ENCODE assay signal across 1 cellular context in the genomic region with DNA sequence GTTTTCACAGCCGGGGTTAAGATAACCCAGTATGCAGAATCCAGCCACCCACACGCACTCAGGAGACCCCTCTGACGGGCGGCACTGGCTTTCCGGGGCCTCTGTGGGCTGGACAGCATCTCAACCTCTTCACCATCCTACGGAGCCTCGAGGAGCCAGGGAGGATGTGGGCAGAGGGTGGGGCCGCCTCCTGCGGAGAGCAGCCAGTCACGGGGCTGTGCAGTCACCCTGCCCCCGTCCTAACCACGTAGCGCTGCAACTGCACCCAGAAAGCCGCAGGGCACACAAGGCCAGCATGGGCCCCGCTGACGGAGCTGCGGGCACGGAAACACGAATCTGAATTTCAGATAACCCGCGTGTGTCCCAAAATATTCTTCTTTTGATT.
A peak's percentile ranks its signal among the peaks of the same experiment; 100 is the strongest.
TF ChIP-seq lines count a peak whose summit lies in the region.

No MANE protein-coding gene starts in this region.

TF ChIP-seq in K562, 482 proteins besides CTCF, POLR2A, EP300 and RAD21 (continued from another document and continues in another):
- TF ChIP-seq, protein P1, sequence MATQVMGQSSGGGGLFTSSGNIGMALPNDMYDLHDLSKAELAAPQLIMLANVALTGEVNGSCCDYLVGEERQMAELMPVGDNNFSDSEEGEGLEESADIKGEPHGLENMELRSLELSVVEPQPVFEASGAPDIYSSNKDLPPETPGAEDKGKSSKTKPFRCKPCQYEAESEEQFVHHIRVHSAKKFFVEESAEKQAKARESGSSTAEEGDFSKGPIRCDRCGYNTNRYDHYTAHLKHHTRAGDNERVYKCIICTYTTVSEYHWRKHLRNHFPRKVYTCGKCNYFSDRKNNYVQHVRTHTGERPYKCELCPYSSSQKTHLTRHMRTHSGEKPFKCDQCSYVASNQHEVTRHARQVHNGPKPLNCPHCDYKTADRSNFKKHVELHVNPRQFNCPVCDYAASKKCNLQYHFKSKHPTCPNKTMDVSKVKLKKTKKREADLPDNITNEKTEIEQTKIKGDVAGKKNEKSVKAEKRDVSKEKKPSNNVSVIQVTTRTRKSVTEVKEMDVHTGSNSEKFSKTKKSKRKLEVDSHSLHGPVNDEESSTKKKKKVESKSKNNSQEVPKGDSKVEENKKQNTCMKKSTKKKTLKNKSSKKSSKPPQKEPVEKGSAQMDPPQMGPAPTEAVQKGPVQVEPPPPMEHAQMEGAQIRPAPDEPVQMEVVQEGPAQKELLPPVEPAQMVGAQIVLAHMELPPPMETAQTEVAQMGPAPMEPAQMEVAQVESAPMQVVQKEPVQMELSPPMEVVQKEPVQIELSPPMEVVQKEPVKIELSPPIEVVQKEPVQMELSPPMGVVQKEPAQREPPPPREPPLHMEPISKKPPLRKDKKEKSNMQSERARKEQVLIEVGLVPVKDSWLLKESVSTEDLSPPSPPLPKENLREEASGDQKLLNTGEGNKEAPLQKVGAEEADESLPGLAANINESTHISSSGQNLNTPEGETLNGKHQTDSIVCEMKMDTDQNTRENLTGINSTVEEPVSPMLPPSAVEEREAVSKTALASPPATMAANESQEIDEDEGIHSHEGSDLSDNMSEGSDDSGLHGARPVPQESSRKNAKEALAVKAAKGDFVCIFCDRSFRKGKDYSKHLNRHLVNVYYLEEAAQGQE (CRISPR knock-in tag; IDR thresholded peaks at IDR 0.05; ENCODE audit: low read depth), result peak; percentile 58; the same call in 1 of the 2 replicates
- TF ChIP-seq, protein P2, sequence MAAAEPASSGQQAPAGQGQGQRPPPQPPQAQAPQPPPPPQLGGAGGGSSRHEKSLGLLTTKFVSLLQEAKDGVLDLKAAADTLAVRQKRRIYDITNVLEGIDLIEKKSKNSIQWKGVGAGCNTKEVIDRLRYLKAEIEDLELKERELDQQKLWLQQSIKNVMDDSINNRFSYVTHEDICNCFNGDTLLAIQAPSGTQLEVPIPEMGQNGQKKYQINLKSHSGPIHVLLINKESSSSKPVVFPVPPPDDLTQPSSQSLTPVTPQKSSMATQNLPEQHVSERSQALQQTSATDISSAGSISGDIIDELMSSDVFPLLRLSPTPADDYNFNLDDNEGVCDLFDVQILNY (CRISPR knock-in tag; IDR thresholded peaks at IDR 0.05), result no peak
- 0 out of 2 replicates have a peak, but pooled peaks have one; percentile 28 for TF ChIP-seq ZNF584 (CRISPR knock-in tag; IDR thresholded peaks at IDR 0.05; ENCODE audit: low read depth)
- TF ChIP-seq, protein P3, sequence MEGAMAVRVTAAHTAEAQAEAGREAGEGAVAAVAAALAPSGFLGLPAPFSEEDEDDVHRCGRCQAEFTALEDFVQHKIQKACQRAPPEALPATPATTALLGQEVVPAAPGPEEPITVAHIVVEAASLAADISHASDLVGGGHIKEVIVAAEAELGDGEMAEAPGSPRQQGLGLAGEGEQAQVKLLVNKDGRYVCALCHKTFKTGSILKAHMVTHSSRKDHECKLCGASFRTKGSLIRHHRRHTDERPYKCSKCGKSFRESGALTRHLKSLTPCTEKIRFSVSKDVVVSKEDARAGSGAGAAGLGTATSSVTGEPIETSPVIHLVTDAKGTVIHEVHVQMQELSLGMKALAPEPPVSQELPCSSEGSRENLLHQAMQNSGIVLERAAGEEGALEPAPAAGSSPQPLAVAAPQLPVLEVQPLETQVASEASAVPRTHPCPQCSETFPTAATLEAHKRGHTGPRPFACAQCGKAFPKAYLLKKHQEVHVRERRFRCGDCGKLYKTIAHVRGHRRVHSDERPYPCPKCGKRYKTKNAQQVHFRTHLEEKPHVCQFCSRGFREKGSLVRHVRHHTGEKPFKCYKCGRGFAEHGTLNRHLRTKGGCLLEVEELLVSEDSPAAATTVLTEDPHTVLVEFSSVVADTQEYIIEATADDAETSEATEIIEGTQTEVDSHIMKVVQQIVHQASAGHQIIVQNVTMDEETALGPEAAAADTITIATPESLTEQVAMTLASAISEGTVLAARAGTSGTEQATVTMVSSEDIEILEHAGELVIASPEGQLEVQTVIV (CRISPR knock-in tag; IDR thresholded peaks at IDR 0.05; ENCODE audit: borderline replicate concordance), result no peak
- no peak for TF ChIP-seq ZNF23 (CRISPR knock-in tag; IDR thresholded peaks at IDR 0.05)
- TF ChIP-seq DIDO1 (tag; IDR thresholded peaks at IDR 0.05; ENCODE audit: low read depth), result no peak
- TF ChIP-seq CEBPB (tag; IDR thresholded peaks at IDR 0.05), result no peak
- TF ChIP-seq, protein P4, sequence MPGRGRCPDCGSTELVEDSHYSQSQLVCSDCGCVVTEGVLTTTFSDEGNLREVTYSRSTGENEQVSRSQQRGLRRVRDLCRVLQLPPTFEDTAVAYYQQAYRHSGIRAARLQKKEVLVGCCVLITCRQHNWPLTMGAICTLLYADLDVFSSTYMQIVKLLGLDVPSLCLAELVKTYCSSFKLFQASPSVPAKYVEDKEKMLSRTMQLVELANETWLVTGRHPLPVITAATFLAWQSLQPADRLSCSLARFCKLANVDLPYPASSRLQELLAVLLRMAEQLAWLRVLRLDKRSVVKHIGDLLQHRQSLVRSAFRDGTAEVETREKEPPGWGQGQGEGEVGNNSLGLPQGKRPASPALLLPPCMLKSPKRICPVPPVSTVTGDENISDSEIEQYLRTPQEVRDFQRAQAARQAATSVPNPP (IDR thresholded peaks at IDR 0.05; ENCODE audit: borderline replicate concordance, insufficient read depth, insufficient read length), result no peak
- TF ChIP-seq CXXC5 (CRISPR knock-in tag; IDR thresholded peaks at IDR 0.05), result peak; percentile 57
- TF ChIP-seq, protein P5, sequence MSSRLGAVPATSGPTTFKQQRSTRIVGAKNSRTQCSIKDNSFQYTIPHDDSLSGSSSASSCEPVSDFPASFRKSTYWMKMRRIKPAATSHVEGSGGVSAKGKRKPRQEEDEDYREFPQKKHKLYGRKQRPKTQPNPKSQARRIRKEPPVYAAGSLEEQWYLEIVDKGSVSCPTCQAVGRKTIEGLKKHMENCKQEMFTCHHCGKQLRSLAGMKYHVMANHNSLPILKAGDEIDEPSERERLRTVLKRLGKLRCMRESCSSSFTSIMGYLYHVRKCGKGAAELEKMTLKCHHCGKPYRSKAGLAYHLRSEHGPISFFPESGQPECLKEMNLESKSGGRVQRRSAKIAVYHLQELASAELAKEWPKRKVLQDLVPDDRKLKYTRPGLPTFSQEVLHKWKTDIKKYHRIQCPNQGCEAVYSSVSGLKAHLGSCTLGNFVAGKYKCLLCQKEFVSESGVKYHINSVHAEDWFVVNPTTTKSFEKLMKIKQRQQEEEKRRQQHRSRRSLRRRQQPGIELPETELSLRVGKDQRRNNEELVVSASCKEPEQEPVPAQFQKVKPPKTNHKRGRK (tag; IDR thresholded peaks at IDR 0.05), result no peak
- TF ChIP-seq, protein P6, sequence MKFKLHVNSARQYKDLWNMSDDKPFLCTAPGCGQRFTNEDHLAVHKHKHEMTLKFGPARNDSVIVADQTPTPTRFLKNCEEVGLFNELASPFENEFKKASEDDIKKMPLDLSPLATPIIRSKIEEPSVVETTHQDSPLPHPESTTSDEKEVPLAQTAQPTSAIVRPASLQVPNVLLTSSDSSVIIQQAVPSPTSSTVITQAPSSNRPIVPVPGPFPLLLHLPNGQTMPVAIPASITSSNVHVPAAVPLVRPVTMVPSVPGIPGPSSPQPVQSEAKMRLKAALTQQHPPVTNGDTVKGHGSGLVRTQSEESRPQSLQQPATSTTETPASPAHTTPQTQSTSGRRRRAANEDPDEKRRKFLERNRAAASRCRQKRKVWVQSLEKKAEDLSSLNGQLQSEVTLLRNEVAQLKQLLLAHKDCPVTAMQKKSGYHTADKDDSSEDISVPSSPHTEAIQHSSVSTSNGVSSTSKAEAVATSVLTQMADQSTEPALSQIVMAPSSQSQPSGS (CRISPR knock-in tag; IDR thresholded peaks at IDR 0.05), result no peak
- TF ChIP-seq, protein P7, sequence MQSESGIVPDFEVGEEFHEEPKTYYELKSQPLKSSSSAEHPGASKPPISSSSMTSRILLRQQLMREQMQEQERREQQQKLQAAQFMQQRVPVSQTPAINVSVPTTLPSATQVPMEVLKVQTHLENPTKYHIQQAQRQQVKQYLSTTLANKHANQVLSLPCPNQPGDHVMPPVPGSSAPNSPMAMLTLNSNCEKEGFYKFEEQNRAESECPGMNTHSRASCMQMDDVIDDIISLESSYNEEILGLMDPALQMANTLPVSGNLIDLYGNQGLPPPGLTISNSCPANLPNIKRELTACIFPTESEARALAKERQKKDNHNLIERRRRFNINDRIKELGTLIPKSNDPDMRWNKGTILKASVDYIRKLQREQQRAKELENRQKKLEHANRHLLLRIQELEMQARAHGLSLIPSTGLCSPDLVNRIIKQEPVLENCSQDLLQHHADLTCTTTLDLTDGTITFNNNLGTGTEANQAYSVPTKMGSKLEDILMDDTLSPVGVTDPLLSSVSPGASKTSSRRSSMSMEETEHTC (IDR thresholded peaks at IDR 0.05), result peak; percentile 48; the same call in 1 of the 2 replicates
- TF ChIP-seq, protein P8, sequence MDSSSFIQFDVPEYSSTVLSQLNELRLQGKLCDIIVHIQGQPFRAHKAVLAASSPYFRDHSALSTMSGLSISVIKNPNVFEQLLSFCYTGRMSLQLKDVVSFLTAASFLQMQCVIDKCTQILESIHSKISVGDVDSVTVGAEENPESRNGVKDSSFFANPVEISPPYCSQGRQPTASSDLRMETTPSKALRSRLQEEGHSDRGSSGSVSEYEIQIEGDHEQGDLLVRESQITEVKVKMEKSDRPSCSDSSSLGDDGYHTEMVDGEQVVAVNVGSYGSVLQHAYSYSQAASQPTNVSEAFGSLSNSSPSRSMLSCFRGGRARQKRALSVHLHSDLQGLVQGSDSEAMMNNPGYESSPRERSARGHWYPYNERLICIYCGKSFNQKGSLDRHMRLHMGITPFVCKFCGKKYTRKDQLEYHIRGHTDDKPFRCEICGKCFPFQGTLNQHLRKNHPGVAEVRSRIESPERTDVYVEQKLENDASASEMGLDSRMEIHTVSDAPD (CRISPR knock-in tag; IDR thresholded peaks at IDR 0.05), result no peak
- TF ChIP-seq ZBTB8A (IDR thresholded peaks at IDR 0.05; ENCODE audit: partially characterized antibody), result no peak
- no peak for TF ChIP-seq NR1H2 (CRISPR knock-in tag; IDR thresholded peaks at IDR 0.05)
- TF ChIP-seq, protein P9, sequence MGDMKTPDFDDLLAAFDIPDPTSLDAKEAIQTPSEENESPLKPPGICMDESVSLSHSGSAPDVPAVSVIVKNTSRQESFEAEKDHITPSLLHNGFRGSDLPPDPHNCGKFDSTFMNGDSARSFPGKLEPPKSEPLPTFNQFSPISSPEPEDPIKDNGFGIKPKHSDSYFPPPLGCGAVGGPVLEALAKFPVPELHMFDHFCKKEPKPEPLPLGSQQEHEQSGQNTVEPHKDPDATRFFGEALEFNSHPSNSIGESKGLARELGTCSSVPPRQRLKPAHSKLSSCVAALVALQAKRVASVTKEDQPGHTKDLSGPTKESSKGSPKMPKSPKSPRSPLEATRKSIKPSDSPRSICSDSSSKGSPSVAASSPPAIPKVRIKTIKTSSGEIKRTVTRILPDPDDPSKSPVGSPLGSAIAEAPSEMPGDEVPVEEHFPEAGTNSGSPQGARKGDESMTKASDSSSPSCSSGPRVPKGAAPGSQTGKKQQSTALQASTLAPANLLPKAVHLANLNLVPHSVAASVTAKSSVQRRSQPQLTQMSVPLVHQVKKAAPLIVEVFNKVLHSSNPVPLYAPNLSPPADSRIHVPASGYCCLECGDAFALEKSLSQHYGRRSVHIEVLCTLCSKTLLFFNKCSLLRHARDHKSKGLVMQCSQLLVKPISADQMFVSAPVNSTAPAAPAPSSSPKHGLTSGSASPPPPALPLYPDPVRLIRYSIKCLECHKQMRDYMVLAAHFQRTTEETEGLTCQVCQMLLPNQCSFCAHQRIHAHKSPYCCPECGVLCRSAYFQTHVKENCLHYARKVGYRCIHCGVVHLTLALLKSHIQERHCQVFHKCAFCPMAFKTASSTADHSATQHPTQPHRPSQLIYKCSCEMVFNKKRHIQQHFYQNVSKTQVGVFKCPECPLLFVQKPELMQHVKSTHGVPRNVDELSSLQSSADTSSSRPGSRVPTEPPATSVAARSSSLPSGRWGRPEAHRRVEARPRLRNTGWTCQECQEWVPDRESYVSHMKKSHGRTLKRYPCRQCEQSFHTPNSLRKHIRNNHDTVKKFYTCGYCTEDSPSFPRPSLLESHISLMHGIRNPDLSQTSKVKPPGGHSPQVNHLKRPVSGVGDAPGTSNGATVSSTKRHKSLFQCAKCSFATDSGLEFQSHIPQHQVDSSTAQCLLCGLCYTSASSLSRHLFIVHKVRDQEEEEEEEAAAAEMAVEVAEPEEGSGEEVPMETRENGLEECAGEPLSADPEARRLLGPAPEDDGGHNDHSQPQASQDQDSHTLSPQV (IDR thresholded peaks at IDR 0.05), result no peak
- TF ChIP-seq BMI1 (IDR thresholded peaks at IDR 0.05; ENCODE audit: low read length), result no peak
- TF ChIP-seq ZNF717 (CRISPR knock-in tag; IDR thresholded peaks at IDR 0.05), result no peak
- peak in 1 of 2 experiments; percentile 66; a peak in 1 of 4 replicates for TF ChIP-seq MAZ (CRISPR knock-in tag; conservative IDR thresholded peaks at IDR 0.05 in 1 of 2, IDR thresholded peaks at IDR 0.05 in 1 of 2)
- TF ChIP-seq, protein P10, sequence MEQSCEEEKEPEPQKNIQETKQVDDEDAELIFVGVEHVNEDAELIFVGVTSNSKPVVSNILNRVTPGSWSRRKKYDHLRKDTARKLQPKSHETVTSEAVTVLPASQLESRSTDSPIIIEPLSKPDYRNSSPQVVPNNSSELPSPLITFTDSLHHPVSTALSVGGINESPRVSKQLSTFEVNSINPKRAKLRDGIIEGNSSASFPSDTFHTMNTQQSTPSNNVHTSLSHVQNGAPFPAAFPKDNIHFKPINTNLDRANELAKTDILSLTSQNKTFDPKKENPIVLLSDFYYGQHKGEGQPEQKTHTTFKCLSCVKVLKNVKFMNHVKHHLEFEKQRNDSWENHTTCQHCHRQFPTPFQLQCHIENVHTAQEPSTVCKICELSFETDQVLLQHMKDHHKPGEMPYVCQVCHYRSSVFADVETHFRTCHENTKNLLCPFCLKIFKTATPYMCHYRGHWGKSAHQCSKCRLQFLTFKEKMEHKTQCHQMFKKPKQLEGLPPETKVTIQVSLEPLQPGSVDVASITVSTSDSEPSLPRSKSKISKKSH (CRISPR knock-in tag; IDR thresholded peaks at IDR 0.05), result no peak
- no peak for TF ChIP-seq TBP (optimal IDR thresholded peaks at IDR 0.05; ENCODE audit: low read depth, low read length)
- no peak for TF ChIP-seq BRD4 (IDR thresholded peaks at IDR 0.05)
